Comparison of ENCODE assay signal across 28 cellular contexts in the genomic region with DNA sequence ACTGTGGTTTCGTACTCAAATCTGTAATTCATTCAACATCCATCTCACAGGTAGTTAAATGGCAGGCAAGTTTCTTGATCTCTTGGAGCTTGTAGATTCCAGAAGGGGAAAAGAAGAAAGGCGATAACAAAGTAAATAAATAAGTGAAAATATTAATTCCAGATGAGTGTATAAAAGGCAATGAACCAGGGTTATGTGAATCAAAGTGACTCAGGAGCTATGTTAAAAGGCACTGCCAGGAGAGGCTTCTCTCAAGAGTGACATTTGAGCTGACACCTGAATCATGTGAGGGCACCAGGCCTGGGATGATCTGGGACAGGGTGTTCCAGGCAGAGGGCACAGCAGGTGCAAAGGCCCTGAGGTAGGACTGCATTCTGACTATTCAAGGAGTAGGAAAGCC.
"Had no signal": no experiment of that assay in that cellular context is flagged by ENCODE, and none has a peak within 500 bp of the region (broad histone marks: within the 10 kb centered on the region; RNA-seq: fewer than 3 reads in every experiment).

No MANE protein-coding gene starts in this region.

- H3K9me3 Mint-ChIP-seq: activated CD4-positive, alpha-beta memory T cell treated with anti-CD3 and anti-CD28 coated beads, Interleukin-2, amount 10 ng/mL, durations not matched to agents 7 days and 5 days; activated CD4-positive, alpha-beta T cell treated with anti-CD3 and anti-CD28 coated beads, Interleukin-2, amount 10 ng/mL, durations not matched to agents 7 days and 5 days; activated naive CD4-positive, alpha-beta T cell treated with anti-CD3 and anti-CD28 coated beads, Interleukin-2, amount 10 ng/mL, durations not matched to agents 7 days and 5 days; activated naive CD8-positive, alpha-beta T cell treated with anti-CD3 and anti-CD28 coated beads for 36 hours; activated naive CD8-positive, alpha-beta T cell treated with anti-CD3 and anti-CD28 coated beads, Interleukin-2, amount 50 U/mL, for 24 hours; activated T-cell treated with anti-CD3 and anti-CD28 coated beads, Interleukin-2, amount 50 U/mL, for 4 hours; activated T-helper 1 cell treated with anti-CD3 and anti-CD28 coated beads, Interleukin-12 subunit alpha, Interleukin-12 subunit beta, Interleukin-2, Interleukin-4 antibody, amounts not matched to agents 30 ng/mL and 10 ng/mL and 1 ng/mL, durations not matched to agents 14 hours and 24 hours and 36 hours had no signal

- H3K4me1 Mint-ChIP-seq: activated CD4-positive, alpha-beta memory T cell treated with anti-CD3 and anti-CD28 coated beads, Interleukin-2, amount 10 ng/mL, durations not matched to agents 7 days and 5 days; activated CD4-positive, alpha-beta T cell treated with anti-CD3 and anti-CD28 coated beads for 36 hours; activated CD4-positive, alpha-beta T cell treated with anti-CD3 and anti-CD28 coated beads, Interleukin-2, amount 10 ng/mL, durations not matched to agents 7 days and 5 days; activated naive CD4-positive, alpha-beta T cell treated with anti-CD3 and anti-CD28 coated beads, Interleukin-2, amount 10 ng/mL, durations not matched to agents 7 days and 5 days; activated naive CD8-positive, alpha-beta T cell treated with anti-CD3 and anti-CD28 coated beads for 36 hours; activated naive CD8-positive, alpha-beta T cell treated with anti-CD3 and anti-CD28 coated beads, Interleukin-2, amount 50 U/mL, for 24 hours had no signal

- H3K27me3 Mint-ChIP-seq: activated CD4-positive, alpha-beta memory T cell treated with anti-CD3 and anti-CD28 coated beads, Interleukin-2, amount 10 ng/mL, durations not matched to agents 7 days and 5 days; activated CD4-positive, alpha-beta T cell treated with anti-CD3 and anti-CD28 coated beads for 36 hours; activated CD4-positive, alpha-beta T cell treated with anti-CD3 and anti-CD28 coated beads, Interleukin-2, amount 10 ng/mL, durations not matched to agents 7 days and 5 days; activated naive CD4-positive, alpha-beta T cell treated with anti-CD3 and anti-CD28 coated beads, Interleukin-2, amount 10 ng/mL, durations not matched to agents 7 days and 5 days; activated naive CD8-positive, alpha-beta T cell treated with anti-CD3 and anti-CD28 coated beads for 36 hours; activated naive CD8-positive, alpha-beta T cell treated with anti-CD3 and anti-CD28 coated beads, Interleukin-2, amount 50 U/mL, for 24 hours had no signal

- H3K27ac Mint-ChIP-seq: activated CD4-positive, alpha-beta memory T cell treated with anti-CD3 and anti-CD28 coated beads, Interleukin-2, amount 10 ng/mL, durations not matched to agents 7 days and 5 days; activated CD4-positive, alpha-beta T cell treated with anti-CD3 and anti-CD28 coated beads for 36 hours; activated CD4-positive, alpha-beta T cell treated with anti-CD3 and anti-CD28 coated beads, Interleukin-2, amount 10 ng/mL, durations not matched to agents 7 days and 5 days; activated naive CD4-positive, alpha-beta T cell treated with anti-CD3 and anti-CD28 coated beads, Interleukin-2, amount 10 ng/mL, durations not matched to agents 7 days and 5 days; activated naive CD8-positive, alpha-beta T cell treated with anti-CD3 and anti-CD28 coated beads for 36 hours; activated naive CD8-positive, alpha-beta T cell treated with anti-CD3 and anti-CD28 coated beads, Interleukin-2, amount 50 U/mL, for 24 hours; activated T-helper 1 cell treated with anti-CD3 and anti-CD28 coated beads, Interleukin-12 subunit alpha, Interleukin-12 subunit beta, Interleukin-2, Interleukin-4 antibody, amounts not matched to agents 30 ng/mL and 10 ng/mL and 1 ng/mL, durations not matched to agents 14 hours and 24 hours and 36 hours had no signal

- DNase-seq: activated CD4-positive, alpha-beta memory T cell treated with anti-CD3 and anti-CD28 coated beads, Interleukin-2, amount 10 ng/mL, durations not matched to agents 7 days and 5 days; activated CD4-positive, alpha-beta T cell treated with anti-CD3 and anti-CD28 coated beads for 36 hours; activated CD4-positive, alpha-beta T cell treated with anti-CD3 and anti-CD28 coated beads, Interleukin-2, amount 10 ng/mL, durations not matched to agents 7 days and 5 days; activated CD4-positive, alpha-beta T cell treated with anti-CD3 and anti-CD28 coated beads, Interleukin-2, amount 50 U/mL, for 4 hours; activated CD4-positive, CD25-positive, alpha-beta regulatory T cell; activated CD4-positive, CD25-positive, alpha-beta regulatory T cell treated with anti-CD3 and anti-CD28 coated beads, Interleukin-2, amount 50 U/mL, for 72 hours; activated CD8-positive, alpha-beta memory T cell treated with anti-CD3 and anti-CD28 coated beads, Interleukin-2, amount 50 U/mL, for 48 hours; activated gamma-delta T cell; activated naive CD4-positive, alpha-beta T cell; activated naive CD4-positive, alpha-beta T cell treated with anti-CD3 and anti-CD28 coated beads, Interleukin-2, amount 10 ng/mL, durations not matched to agents 7 days and 5 days; activated naive CD8-positive, alpha-beta T cell treated with anti-CD3 and anti-CD28 coated beads for 36 hours; activated naive CD8-positive, alpha-beta T cell treated with anti-CD3 and anti-CD28 coated beads, Interleukin-2, amount 50 U/mL, for 24 hours; activated T-cell treated with anti-CD3 and anti-CD28 coated beads for 4 hours; activated T-cell treated with anti-CD3 and anti-CD28 coated beads, Interleukin-2, amount 50 U/mL, for 4 hours; adrenal gland; amygdala; aorta; body of pancreas; caudate nucleus; cerebellar nuclear complex; colonic mucosa; effector CD8-positive, alpha-beta T cell; foreskin keratinocyte; gastrocnemius medialis; glutamatergic neuron; heart left ventricle; T-helper 2 cell had no signal

- H3K4me3 Mint-ChIP-seq: activated CD4-positive, alpha-beta memory T cell treated with anti-CD3 and anti-CD28 coated beads, Interleukin-2, amount 10 ng/mL, durations not matched to agents 7 days and 5 days; activated CD4-positive, alpha-beta T cell treated with anti-CD3 and anti-CD28 coated beads for 36 hours; activated CD4-positive, alpha-beta T cell treated with anti-CD3 and anti-CD28 coated beads, Interleukin-2, amount 10 ng/mL, durations not matched to agents 7 days and 5 days; activated naive CD4-positive, alpha-beta T cell treated with anti-CD3 and anti-CD28 coated beads, Interleukin-2, amount 10 ng/mL, durations not matched to agents 7 days and 5 days; activated naive CD8-positive, alpha-beta T cell treated with anti-CD3 and anti-CD28 coated beads for 36 hours; activated naive CD8-positive, alpha-beta T cell treated with anti-CD3 and anti-CD28 coated beads, Interleukin-2, amount 50 U/mL, for 24 hours; activated T-cell treated with anti-CD3 and anti-CD28 coated beads, Interleukin-2, amount 50 U/mL, for 4 hours; activated T-helper 1 cell treated with anti-CD3 and anti-CD28 coated beads, Interleukin-12 subunit alpha, Interleukin-12 subunit beta, Interleukin-2, Interleukin-4 antibody, amounts not matched to agents 30 ng/mL and 10 ng/mL and 1 ng/mL, durations not matched to agents 14 hours and 24 hours and 36 hours had no signal

- ATAC-seq: activated CD4-positive, alpha-beta T cell treated with anti-CD3 and anti-CD28 coated beads for 36 hours; activated naive CD8-positive, alpha-beta T cell treated with anti-CD3 and anti-CD28 coated beads, Interleukin-2, amount 50 U/mL, for 24 hours; activated T-cell treated with anti-CD3 and anti-CD28 coated beads, Interleukin-2, amount 50 U/mL, for 4 hours; body of pancreas; foreskin keratinocyte; gastrocnemius medialis; heart left ventricle had no signal
